ENCODE assay signal across 9 cellular contexts in the genomic region with DNA sequence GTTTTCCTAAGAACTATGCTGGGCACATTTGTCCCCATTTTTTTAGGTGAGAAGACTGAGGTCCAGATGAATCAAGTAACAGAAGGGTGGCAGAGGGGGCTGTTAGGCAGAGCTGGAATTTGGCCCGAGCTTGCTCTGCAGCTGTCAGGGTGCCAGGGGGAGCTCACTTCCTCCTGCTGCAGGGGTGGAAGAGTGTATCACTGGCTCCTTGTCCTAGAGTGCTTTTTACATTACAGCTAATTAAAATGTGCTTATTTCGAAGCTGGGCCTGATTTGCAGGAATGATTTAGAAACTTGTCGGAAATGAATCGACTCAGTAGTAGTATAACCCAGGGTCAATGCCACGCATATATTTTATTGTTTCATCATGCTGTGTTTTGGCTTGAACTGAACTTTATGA.
DNase-seq lines count a peak whose midpoint lies in the region; ATAC-seq, FAIRE-seq and TF ChIP-seq lines count a peak whose summit lies in the region.
"Had no signal": no experiment of that assay in that cellular context is flagged by ENCODE, and none has a peak within 500 bp of the region (broad histone marks: within the 10 kb centered on the region; RNA-seq: fewer than 3 reads in every experiment).

No MANE protein-coding gene starts in this region.

- DNase-seq in stimulated activated CD4-positive, alpha-beta T cell treated with anti-CD3 and anti-CD28 coated beads, Interleukin-15, amount 100 ng/mL, for 24 hours: peak; percentile 31
- no peak for DNase-seq in stimulated activated CD4-positive, alpha-beta T cell treated with anti-CD3 and anti-CD28 coated beads, Interleukin-4, amount 100 ng/mL, for 24 hours
- DNase-seq in NCI-H345 treated with DMSO at 0.1 percent for 48 hours (lab: John Stamatoyannopoulos, UW; ENCODE audit: unreplicated experiment) (peak; percentile 20), choroid plexus epithelial cell (ENCODE audit: low read depth) (peak; percentile 47), urothelium cell line (ENCODE audit: low spot score) (peak; percentile 61), NCI-H2227 (lab: John Stamatoyannopoulos, UW; ENCODE audit: unreplicated experiment) (no peak), NCI-H226 (no peak)

- FAIRE-seq in urothelium cell line (lab: Jason Lieb, UNC): no peak
- FAIRE-seq: G401.6 had no signal

- H3K4me3 ChIP-seq in choroid plexus epithelial cell (ENCODE audit: low read depth, low read length): no peak overlapping the region

- ATAC-seq in HG03045 (IDR thresholded peaks at IDR 0.05; ENCODE audit: unreplicated experiment): no peak

- peak; percentile 17 for TF ChIP-seq CTCF in choroid plexus epithelial cell (conservative IDR thresholded peaks at IDR 0.05; ENCODE audit: low read depth, low read length)

Comparison
In these comparisons a context has a peak if more than half of its experiments do, and no peak if none do; other contexts are left out.
1. DNase-seq: peak in stimulated activated CD4-positive, alpha-beta T cell treated with anti-CD3 and anti-CD28 coated beads, Interleukin-15, amount 100 ng/mL, for 24 hours (single experiment), NCI-H345 treated with DMSO at 0.1 percent for 48 hours (single experiment), choroid plexus epithelial cell (single experiment) and urothelium cell line (single experiment); none in stimulated activated CD4-positive, alpha-beta T cell treated with anti-CD3 and anti-CD28 coated beads, Interleukin-4, amount 100 ng/mL, for 24 hours (single experiment), NCI-H2227 (single experiment) and NCI-H226 (single experiment).